ENCODE assay signal across 1 cellular context in the genomic region with DNA sequence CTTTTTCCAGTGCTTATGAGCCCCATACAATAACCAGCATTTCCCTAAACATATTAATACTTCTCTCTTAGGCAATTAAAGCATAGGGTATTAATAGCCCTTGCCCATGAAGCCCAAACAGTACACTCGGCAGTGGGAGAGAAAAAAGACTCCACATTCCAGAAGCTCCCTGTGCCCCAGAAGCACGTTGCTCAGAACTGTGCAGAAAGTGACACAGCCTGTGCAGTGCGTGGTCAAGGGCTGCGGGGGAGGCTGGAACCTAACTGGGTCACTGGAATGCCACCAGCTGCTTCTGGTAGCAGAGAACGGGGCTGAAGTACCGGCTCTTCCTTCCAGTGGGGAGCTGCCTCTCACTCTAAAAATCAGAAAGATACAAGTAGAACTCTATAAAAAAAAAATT.
TF ChIP-seq lines count a peak whose summit lies in the region.

No MANE protein-coding gene starts in this region.

TF ChIP-seq in HepG2, 621 proteins besides CTCF, POLR2A, EP300 and RAD21:
- TF ChIP-seq RBM39 (IDR thresholded peaks at IDR 0.05; ENCODE audit: low read depth, low read length, poor library complexity, severe bottlenecking) (no peak), RFX1 (IDR thresholded peaks at IDR 0.05) (no peak), ZKSCAN8 (CRISPR knock-in tag; IDR thresholded peaks at IDR 0.05; ENCODE audit: borderline replicate concordance) (no peak), PPARG (CRISPR knock-in tag; conservative IDR thresholded peaks at IDR 0.05) (no peak), MEIS2 (CRISPR knock-in tag; IDR thresholded peaks at IDR 0.05) (no peak), HES4 (CRISPR knock-in tag; IDR thresholded peaks at IDR 0.05; ENCODE audit: borderline replicate concordance) (no peak), PCBP2 (optimal IDR thresholded peaks at IDR 0.05; ENCODE audit: low read depth, low read length, poor library complexity, severe bottlenecking) (no peak), SIX1 (CRISPR knock-in tag; IDR thresholded peaks at IDR 0.05; ENCODE audit: borderline replicate concordance) (no peak), NKX3-1 (CRISPR knock-in tag; IDR thresholded peaks at IDR 0.05) (no peak), ZNF383 (CRISPR knock-in tag; IDR thresholded peaks at IDR 0.05; ENCODE audit: borderline replicate concordance) (no peak), PAX8 (CRISPR knock-in tag; IDR thresholded peaks at IDR 0.05; ENCODE audit: borderline replicate concordance) (no peak), MEF2D (CRISPR knock-in tag; IDR thresholded peaks at IDR 0.05) (no peak), ZNF264 (CRISPR knock-in tag; IDR thresholded peaks at IDR 0.05) (no peak), SNRNP70 (IDR thresholded peaks at IDR 0.05; ENCODE audit: low read depth, low read length) (no peak), PAWR (CRISPR knock-in tag; IDR thresholded peaks at IDR 0.05; ENCODE audit: borderline replicate concordance) (no peak)
- TF ChIP-seq, protein P1, sequence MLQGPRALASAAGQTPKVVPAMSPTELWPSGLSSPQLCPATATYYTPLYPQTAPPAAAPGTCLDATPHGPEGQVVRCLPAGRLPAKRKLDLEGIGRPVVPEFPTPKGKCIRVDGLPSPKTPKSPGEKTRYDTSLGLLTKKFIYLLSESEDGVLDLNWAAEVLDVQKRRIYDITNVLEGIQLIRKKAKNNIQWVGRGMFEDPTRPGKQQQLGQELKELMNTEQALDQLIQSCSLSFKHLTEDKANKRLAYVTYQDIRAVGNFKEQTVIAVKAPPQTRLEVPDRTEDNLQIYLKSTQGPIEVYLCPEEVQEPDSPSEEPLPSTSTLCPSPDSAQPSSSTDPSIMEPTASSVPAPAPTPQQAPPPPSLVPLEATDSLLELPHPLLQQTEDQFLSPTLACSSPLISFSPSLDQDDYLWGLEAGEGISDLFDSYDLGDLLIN (CRISPR knock-in tag; IDR thresholded peaks at IDR 0.05; ENCODE audit: borderline replicate concordance), result no peak
- TF ChIP-seq, protein P2, sequence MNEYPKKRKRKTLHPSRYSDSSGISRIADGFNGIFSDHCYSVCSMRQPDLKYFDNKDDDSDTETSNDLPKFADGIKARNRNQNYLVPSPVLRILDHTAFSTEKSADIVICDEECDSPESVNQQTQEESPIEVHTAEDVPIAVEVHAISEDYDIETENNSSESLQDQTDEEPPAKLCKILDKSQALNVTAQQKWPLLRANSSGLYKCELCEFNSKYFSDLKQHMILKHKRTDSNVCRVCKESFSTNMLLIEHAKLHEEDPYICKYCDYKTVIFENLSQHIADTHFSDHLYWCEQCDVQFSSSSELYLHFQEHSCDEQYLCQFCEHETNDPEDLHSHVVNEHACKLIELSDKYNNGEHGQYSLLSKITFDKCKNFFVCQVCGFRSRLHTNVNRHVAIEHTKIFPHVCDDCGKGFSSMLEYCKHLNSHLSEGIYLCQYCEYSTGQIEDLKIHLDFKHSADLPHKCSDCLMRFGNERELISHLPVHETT (CRISPR knock-in tag; conservative IDR thresholded peaks at IDR 0.05), result no peak
- TF ChIP-seq, protein P3, sequence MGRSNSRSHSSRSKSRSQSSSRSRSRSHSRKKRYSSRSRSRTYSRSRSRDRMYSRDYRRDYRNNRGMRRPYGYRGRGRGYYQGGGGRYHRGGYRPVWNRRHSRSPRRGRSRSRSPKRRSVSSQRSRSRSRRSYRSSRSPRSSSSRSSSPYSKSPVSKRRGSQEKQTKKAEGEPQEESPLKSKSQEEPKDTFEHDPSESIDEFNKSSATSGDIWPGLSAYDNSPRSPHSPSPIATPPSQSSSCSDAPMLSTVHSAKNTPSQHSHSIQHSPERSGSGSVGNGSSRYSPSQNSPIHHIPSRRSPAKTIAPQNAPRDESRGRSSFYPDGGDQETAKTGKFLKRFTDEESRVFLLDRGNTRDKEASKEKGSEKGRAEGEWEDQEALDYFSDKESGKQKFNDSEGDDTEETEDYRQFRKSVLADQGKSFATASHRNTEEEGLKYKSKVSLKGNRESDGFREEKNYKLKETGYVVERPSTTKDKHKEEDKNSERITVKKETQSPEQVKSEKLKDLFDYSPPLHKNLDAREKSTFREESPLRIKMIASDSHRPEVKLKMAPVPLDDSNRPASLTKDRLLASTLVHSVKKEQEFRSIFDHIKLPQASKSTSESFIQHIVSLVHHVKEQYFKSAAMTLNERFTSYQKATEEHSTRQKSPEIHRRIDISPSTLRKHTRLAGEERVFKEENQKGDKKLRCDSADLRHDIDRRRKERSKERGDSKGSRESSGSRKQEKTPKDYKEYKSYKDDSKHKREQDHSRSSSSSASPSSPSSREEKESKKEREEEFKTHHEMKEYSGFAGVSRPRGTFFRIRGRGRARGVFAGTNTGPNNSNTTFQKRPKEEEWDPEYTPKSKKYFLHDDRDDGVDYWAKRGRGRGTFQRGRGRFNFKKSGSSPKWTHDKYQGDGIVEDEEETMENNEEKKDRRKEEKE (IDR thresholded peaks at IDR 0.05), result no peak
- TF ChIP-seq, protein P4, sequence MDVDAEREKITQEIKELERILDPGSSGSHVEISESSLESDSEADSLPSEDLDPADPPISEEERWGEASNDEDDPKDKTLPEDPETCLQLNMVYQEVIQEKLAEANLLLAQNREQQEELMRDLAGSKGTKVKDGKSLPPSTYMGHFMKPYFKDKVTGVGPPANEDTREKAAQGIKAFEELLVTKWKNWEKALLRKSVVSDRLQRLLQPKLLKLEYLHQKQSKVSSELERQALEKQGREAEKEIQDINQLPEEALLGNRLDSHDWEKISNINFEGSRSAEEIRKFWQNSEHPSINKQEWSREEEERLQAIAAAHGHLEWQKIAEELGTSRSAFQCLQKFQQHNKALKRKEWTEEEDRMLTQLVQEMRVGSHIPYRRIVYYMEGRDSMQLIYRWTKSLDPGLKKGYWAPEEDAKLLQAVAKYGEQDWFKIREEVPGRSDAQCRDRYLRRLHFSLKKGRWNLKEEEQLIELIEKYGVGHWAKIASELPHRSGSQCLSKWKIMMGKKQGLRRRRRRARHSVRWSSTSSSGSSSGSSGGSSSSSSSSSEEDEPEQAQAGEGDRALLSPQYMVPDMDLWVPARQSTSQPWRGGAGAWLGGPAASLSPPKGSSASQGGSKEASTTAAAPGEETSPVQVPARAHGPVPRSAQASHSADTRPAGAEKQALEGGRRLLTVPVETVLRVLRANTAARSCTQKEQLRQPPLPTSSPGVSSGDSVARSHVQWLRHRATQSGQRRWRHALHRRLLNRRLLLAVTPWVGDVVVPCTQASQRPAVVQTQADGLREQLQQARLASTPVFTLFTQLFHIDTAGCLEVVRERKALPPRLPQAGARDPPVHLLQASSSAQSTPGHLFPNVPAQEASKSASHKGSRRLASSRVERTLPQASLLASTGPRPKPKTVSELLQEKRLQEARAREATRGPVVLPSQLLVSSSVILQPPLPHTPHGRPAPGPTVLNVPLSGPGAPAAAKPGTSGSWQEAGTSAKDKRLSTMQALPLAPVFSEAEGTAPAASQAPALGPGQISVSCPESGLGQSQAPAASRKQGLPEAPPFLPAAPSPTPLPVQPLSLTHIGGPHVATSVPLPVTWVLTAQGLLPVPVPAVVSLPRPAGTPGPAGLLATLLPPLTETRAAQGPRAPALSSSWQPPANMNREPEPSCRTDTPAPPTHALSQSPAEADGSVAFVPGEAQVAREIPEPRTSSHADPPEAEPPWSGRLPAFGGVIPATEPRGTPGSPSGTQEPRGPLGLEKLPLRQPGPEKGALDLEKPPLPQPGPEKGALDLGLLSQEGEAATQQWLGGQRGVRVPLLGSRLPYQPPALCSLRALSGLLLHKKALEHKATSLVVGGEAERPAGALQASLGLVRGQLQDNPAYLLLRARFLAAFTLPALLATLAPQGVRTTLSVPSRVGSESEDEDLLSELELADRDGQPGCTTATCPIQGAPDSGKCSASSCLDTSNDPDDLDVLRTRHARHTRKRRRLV (CRISPR knock-in tag; IDR thresholded peaks at IDR 0.05), result no peak
- TF ChIP-seq, protein P5, sequence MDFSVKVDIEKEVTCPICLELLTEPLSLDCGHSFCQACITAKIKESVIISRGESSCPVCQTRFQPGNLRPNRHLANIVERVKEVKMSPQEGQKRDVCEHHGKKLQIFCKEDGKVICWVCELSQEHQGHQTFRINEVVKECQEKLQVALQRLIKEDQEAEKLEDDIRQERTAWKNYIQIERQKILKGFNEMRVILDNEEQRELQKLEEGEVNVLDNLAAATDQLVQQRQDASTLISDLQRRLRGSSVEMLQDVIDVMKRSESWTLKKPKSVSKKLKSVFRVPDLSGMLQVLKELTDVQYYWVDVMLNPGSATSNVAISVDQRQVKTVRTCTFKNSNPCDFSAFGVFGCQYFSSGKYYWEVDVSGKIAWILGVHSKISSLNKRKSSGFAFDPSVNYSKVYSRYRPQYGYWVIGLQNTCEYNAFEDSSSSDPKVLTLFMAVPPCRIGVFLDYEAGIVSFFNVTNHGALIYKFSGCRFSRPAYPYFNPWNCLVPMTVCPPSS (IDR thresholded peaks at IDR 0.05), result no peak
